ENCODE assay signal across 1 cellular context in genomic region chr10:78977761-78978305, GRCh38.
A peak's percentile ranks its signal among the peaks of the same experiment; 100 is the strongest.
TF ChIP-seq lines count a peak whose summit lies in the region.

No MANE protein-coding gene starts in this region.

TF ChIP-seq in HepG2, 621 proteins besides CTCF, POLR2A, EP300 and RAD21 (continued from another document and continues in another):
- TF ChIP-seq IKZF5 (CRISPR knock-in tag; IDR thresholded peaks at IDR 0.05) (no peak; the same call in 1 of the 2 replicates), TFAP4 (IDR thresholded peaks at IDR 0.05; ENCODE audit: borderline replicate concordance, low read depth) (peak; percentile 77; the same call in 1 of the 2 replicates), ZNF780A (CRISPR knock-in tag; IDR thresholded peaks at IDR 0.05) (no peak), ZBTB21 (CRISPR knock-in tag; IDR thresholded peaks at IDR 0.05) (no peak), ZNF674 (CRISPR knock-in tag; IDR thresholded peaks at IDR 0.05; ENCODE audit: low read depth) (no peak), RERE (CRISPR knock-in tag; IDR thresholded peaks at IDR 0.05; ENCODE audit: low read depth) (no peak), ZNF75D (CRISPR knock-in tag; IDR thresholded peaks at IDR 0.05; ENCODE audit: borderline replicate concordance) (no peak), NFKB2 (CRISPR knock-in tag; IDR thresholded peaks at IDR 0.05; ENCODE audit: borderline replicate concordance) (no peak), PRPF4 (IDR thresholded peaks at IDR 0.05; ENCODE audit: low read depth, low read length, poor library complexity, severe bottlenecking) (no peak), CREB1 (IDR thresholded peaks at IDR 0.05) (no peak), CREB1 (CRISPR knock-in tag; IDR thresholded peaks at IDR 0.05) (0 out of 2 replicates have a peak, but pooled peaks have one; percentile 19), ZNF788 (CRISPR knock-in tag; IDR thresholded peaks at IDR 0.05; ENCODE audit: borderline replicate concordance) (peak; percentile 61; the same call in 1 of the 2 replicates), SOX5 (CRISPR knock-in tag; IDR thresholded peaks at IDR 0.05; ENCODE audit: borderline replicate concordance) (peak; percentile 51; the same call in 1 of the 2 replicates), PAX8 (CRISPR knock-in tag; IDR thresholded peaks at IDR 0.05; ENCODE audit: borderline replicate concordance) (no peak), ZBTB7B (CRISPR knock-in tag; IDR thresholded peaks at IDR 0.05) (0 out of 2 replicates have a peak, but pooled peaks have one; percentile 29), ZNF562 (CRISPR knock-in tag; IDR thresholded peaks at IDR 0.05; ENCODE audit: borderline replicate concordance) (no peak), CBX1 (IDR thresholded peaks at IDR 0.05; ENCODE audit: low read depth) (peak; percentile 69), KDM4B (CRISPR knock-in tag; IDR thresholded peaks at IDR 0.05) (no peak), RBFOX2 (IDR thresholded peaks at IDR 0.05; ENCODE audit: low read depth, low read length) (no peak), ZNF557 (CRISPR knock-in tag; IDR thresholded peaks at IDR 0.05) (no peak), SSRP1 (CRISPR knock-in tag; IDR thresholded peaks at IDR 0.05) (no peak), MZF1 (CRISPR knock-in tag; IDR thresholded peaks at IDR 0.05; ENCODE audit: borderline replicate concordance) (0 out of 2 replicates have a peak, but pooled peaks have one; percentile 42), KDM3A (CRISPR knock-in tag; IDR thresholded peaks at IDR 0.05; ENCODE audit: low read depth) (peak; percentile 26; the same call in 1 of the 2 replicates), WIZ (CRISPR knock-in tag; IDR thresholded peaks at IDR 0.05) (no peak), ZNF160 (CRISPR knock-in tag; IDR thresholded peaks at IDR 0.05) (no peak), DBP (CRISPR knock-in tag; IDR thresholded peaks at IDR 0.05; ENCODE audit: not compliant biosample characterization) (no peak), CREM (IDR thresholded peaks at IDR 0.05) (no peak), CREM (CRISPR knock-in tag; IDR thresholded peaks at IDR 0.05) (no peak), ZNF790 (CRISPR knock-in tag; IDR thresholded peaks at IDR 0.05; ENCODE audit: borderline replicate concordance) (no peak), RAD51 (IDR thresholded peaks at IDR 0.05; ENCODE audit: borderline replicate concordance) (no peak), ARNT2 (CRISPR knock-in tag; IDR thresholded peaks at IDR 0.05; ENCODE audit: low read depth) (no peak), HINFP (CRISPR knock-in tag; IDR thresholded peaks at IDR 0.05; ENCODE audit: low read depth) (no peak), AGO1 (IDR thresholded peaks at IDR 0.05; ENCODE audit: low read depth, low read length, poor library complexity, severe bottlenecking) (no peak), MXI1 (IDR thresholded peaks at IDR 0.05; ENCODE audit: borderline replicate concordance, low read depth, low read length) (no peak), ZFX (CRISPR knock-in tag; IDR thresholded peaks at IDR 0.05; ENCODE audit: low read depth) (no peak), ZNF232 (CRISPR knock-in tag; IDR thresholded peaks at IDR 0.05; ENCODE audit: borderline replicate concordance) (no peak), ZNF33B (CRISPR knock-in tag; IDR thresholded peaks at IDR 0.05) (no peak), ZNF567 (CRISPR knock-in tag; IDR thresholded peaks at IDR 0.05; ENCODE audit: borderline replicate concordance) (no peak), NRL (CRISPR knock-in tag; IDR thresholded peaks at IDR 0.05; ENCODE audit: borderline replicate concordance) (peak; percentile 17; the same call in 1 of the 2 replicates), ZNF329 (CRISPR knock-in tag; IDR thresholded peaks at IDR 0.05; ENCODE audit: low read depth) (no peak), ZNF136 (CRISPR knock-in tag; IDR thresholded peaks at IDR 0.05; ENCODE audit: low read depth) (no peak), ZNF468 (CRISPR knock-in tag; IDR thresholded peaks at IDR 0.05) (no peak), ZNF264 (CRISPR knock-in tag; IDR thresholded peaks at IDR 0.05) (no peak), ADNP (CRISPR knock-in tag; IDR thresholded peaks at IDR 0.05) (no peak), ZSCAN29 (CRISPR knock-in tag; conservative IDR thresholded peaks at IDR 0.05) (no peak), ZNF615 (CRISPR knock-in tag; IDR thresholded peaks at IDR 0.05; ENCODE audit: borderline replicate concordance) (no peak), KLF16 (CRISPR knock-in tag; IDR thresholded peaks at IDR 0.05) (peak in 1 of 2 experiments; percentile 79; a peak in 1 of 4 replicates), CAMTA2 (CRISPR knock-in tag; IDR thresholded peaks at IDR 0.05; ENCODE audit: borderline replicate concordance) (no peak), PTBP1 (IDR thresholded peaks at IDR 0.05; ENCODE audit: low read depth, low read length, poor library complexity, severe bottlenecking) (no peak), MAX (IDR thresholded peaks at IDR 0.05) (peak; percentile 43; the same call in 1 of the 2 replicates), HOXA3 (CRISPR knock-in tag; IDR thresholded peaks at IDR 0.05) (peak; percentile 49; the same call in 1 of the 2 replicates)
- TF ChIP-seq, protein P1, sequence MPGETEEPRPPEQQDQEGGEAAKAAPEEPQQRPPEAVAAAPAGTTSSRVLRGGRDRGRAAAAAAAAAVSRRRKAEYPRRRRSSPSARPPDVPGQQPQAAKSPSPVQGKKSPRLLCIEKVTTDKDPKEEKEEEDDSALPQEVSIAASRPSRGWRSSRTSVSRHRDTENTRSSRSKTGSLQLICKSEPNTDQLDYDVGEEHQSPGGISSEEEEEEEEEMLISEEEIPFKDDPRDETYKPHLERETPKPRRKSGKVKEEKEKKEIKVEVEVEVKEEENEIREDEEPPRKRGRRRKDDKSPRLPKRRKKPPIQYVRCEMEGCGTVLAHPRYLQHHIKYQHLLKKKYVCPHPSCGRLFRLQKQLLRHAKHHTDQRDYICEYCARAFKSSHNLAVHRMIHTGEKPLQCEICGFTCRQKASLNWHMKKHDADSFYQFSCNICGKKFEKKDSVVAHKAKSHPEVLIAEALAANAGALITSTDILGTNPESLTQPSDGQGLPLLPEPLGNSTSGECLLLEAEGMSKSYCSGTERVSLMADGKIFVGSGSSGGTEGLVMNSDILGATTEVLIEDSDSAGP (CRISPR knock-in tag; IDR thresholded peaks at IDR 0.05; ENCODE audit: borderline replicate concordance), result peak; percentile 63
- TF ChIP-seq, protein P2, sequence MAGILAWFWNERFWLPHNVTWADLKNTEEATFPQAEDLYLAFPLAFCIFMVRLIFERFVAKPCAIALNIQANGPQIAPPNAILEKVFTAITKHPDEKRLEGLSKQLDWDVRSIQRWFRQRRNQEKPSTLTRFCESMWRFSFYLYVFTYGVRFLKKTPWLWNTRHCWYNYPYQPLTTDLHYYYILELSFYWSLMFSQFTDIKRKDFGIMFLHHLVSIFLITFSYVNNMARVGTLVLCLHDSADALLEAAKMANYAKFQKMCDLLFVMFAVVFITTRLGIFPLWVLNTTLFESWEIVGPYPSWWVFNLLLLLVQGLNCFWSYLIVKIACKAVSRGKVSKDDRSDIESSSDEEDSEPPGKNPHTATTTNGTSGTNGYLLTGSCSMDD (CRISPR knock-in tag; IDR thresholded peaks at IDR 0.05), result no peak
- TF ChIP-seq, protein P3, sequence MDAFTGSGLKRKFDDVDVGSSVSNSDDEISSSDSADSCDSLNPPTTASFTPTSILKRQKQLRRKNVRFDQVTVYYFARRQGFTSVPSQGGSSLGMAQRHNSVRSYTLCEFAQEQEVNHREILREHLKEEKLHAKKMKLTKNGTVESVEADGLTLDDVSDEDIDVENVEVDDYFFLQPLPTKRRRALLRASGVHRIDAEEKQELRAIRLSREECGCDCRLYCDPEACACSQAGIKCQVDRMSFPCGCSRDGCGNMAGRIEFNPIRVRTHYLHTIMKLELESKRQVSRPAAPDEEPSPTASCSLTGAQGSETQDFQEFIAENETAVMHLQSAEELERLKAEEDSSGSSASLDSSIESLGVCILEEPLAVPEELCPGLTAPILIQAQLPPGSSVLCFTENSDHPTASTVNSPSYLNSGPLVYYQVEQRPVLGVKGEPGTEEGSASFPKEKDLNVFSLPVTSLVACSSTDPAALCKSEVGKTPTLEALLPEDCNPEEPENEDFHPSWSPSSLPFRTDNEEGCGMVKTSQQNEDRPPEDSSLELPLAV (CRISPR knock-in tag; conservative IDR thresholded peaks at IDR 0.05; ENCODE audit: low read depth), result no peak
- TF ChIP-seq, protein P4, sequence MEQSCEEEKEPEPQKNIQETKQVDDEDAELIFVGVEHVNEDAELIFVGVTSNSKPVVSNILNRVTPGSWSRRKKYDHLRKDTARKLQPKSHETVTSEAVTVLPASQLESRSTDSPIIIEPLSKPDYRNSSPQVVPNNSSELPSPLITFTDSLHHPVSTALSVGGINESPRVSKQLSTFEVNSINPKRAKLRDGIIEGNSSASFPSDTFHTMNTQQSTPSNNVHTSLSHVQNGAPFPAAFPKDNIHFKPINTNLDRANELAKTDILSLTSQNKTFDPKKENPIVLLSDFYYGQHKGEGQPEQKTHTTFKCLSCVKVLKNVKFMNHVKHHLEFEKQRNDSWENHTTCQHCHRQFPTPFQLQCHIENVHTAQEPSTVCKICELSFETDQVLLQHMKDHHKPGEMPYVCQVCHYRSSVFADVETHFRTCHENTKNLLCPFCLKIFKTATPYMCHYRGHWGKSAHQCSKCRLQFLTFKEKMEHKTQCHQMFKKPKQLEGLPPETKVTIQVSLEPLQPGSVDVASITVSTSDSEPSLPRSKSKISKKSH (CRISPR knock-in tag; IDR thresholded peaks at IDR 0.05; ENCODE audit: borderline replicate concordance), result 0 out of 2 replicates have a peak, but pooled peaks have one; percentile 23
